In genomic region chr16:75250089-75250808, GRCh38 we compare ENCODE assay signal across 8 cellular contexts. TPM values are rescaled to one million over a fixed set of nuclear protein-coding genes. Genes with fewer than 3 reads are reported as not detected.
DNase-seq lines count a peak whose midpoint lies in the region; ATAC-seq and TF ChIP-seq lines count a peak whose summit lies in the region.

No MANE protein-coding gene starts in this region.

- peak; percentile 41 for DNase-seq in NCI-H226
- DNase-seq in nephron progenitor cell: peak; percentile 30
- no peak for DNase-seq in SIG-M5 (lab: John Stamatoyannopoulos, UW)
- DNase-seq in NCI-H748 treated with DMSO at 0.1 percent for 48 hours (lab: John Stamatoyannopoulos, UW): no peak

- peak overlapping the region in 7 of 11 experiments; percentile 15 to 70 (median 62); a peak in 10 of 22 replicates for H3K9ac ChIP-seq in BLaER1 treated with 17β-estradiol and CSF1 and Interleukin-3, amounts not matched to agents 10 nM and 100 nM

- ATAC-seq in HG03159 (IDR thresholded peaks at IDR 0.05; ENCODE audit: unreplicated experiment) (no peak), GM18502 (IDR thresholded peaks at IDR 0.05; ENCODE audit: poor library complexity, unreplicated experiment) (no peak)

- H3K27ac Mint-ChIP-seq in nephron progenitor cell: no peak overlapping the region

- peaks cover 11 to 100% (median 77%) of the 10 kb centered on the region in 11 experiments; a peak in 21 of 22 replicates for H4K20me1 ChIP-seq in BLaER1 treated with 17β-estradiol and CSF1 and Interleukin-3, amounts not matched to agents 10 nM and 100 nM

- TF ChIP-seq CTCF in nephron progenitor cell (IDR thresholded peaks at IDR 0.05): no peak

- H3K27me3 Mint-ChIP-seq in nephron progenitor cell (ENCODE audit: low read depth, poor library complexity): no peaks in the 10 kb centered on the region

- no peaks in the 10 kb centered on the region for H3K9me3 ChIP-seq in BLaER1 treated with 17β-estradiol and CSF1 and Interleukin-3, amounts not matched to agents 10 nM and 100 nM (replicated peaks in 1 of 11)
- no peaks in the 10 kb centered on the region for H3K9me3 ChIP-seq in esophagus (ENCODE audit: control insufficient read depth in 2 of 2, insufficient read depth in 1 of 2, low read depth in 1 of 2, low read length in 1 of 2)

- peaks cover 18 to 31% (median 25%) of the 10 kb centered on the region in 10 experiments for H3K4me1 ChIP-seq in BLaER1 treated with 17β-estradiol and CSF1 and Interleukin-3, amounts not matched to agents 10 nM and 100 nM
- peaks cover 23 to 59% of the 10 kb centered on the region in 2 donors for H3K4me1 ChIP-seq in esophagus (ENCODE audit: control insufficient read depth in 2 of 2, insufficient read depth in 2 of 2, low read length in 1 of 2)

- H3K4me3 Mint-ChIP-seq in nephron progenitor cell: peak overlapping the region; percentile 85

- H3K27ac ChIP-seq in BLaER1 treated with 17β-estradiol and CSF1 and Interleukin-3, amounts not matched to agents 10 nM and 100 nM: no peak overlapping the region
- H3K27ac ChIP-seq in esophagus (ENCODE audit: low read depth in 2 of 2, low read length in 1 of 2): peak overlapping the region; percentile 87 to 89

- H3K4me2 ChIP-seq in BLaER1 treated with 17β-estradiol and CSF1 and Interleukin-3, amounts not matched to agents 10 nM and 100 nM: peak overlapping the region; percentile 85 to 100 (median 98)

- no peaks in the 10 kb centered on the region for H3K9me3 Mint-ChIP-seq in nephron progenitor cell

- H3K4me3 ChIP-seq in BLaER1 treated with 17β-estradiol and CSF1 and Interleukin-3, amounts not matched to agents 10 nM and 100 nM: peak overlapping the region; percentile 42 to 70 (median 60)
- H3K4me3 ChIP-seq in esophagus (ENCODE audit: low read depth in 1 of 2, low read length in 2 of 2): peak overlapping the region; percentile 88 to 90

- peaks cover 72 to 100% (median 88%) of the 10 kb centered on the region in 11 experiments for H3K27me3 ChIP-seq in BLaER1 treated with 17β-estradiol and CSF1 and Interleukin-3, amounts not matched to agents 10 nM and 100 nM
- no peaks in the 10 kb centered on the region for H3K27me3 ChIP-seq in esophagus (ENCODE audit: control insufficient read depth in 1 of 2, insufficient read depth in 2 of 2, low read length in 2 of 2)

- WGBS in esophagus, 2 donors: 3 to 6% methylated on average over 28 to 29 of the region's 29 CpGs

- no peaks in the 10 kb centered on the region for H3K36me3 Mint-ChIP-seq in nephron progenitor cell (ENCODE audit: low read depth)

- H3K4me1 Mint-ChIP-seq in nephron progenitor cell: peaks cover 89% of the 10 kb centered on the region

- no peaks in the 10 kb centered on the region for H3K36me3 ChIP-seq in BLaER1 treated with 17β-estradiol and CSF1 and Interleukin-3, amounts not matched to agents 10 nM and 100 nM
- peaks cover 0 to 4% of the 10 kb centered on the region in 2 donors for H3K36me3 ChIP-seq in esophagus (ENCODE audit: control insufficient read depth in 2 of 2, insufficient read depth in 2 of 2, low read length in 1 of 2)

RNA-seq across cellular contexts. Expression of gene BCAR1, which starts 1.2 kb away (rescaled TPM):
- 10 to 100 TPM; 20.2 to 25.7 TPM for polyA plus RNA-seq in esophagus

RNA-seq across cellular contexts. Expression of gene CTRB1, which starts 31.5 kb away (rescaled TPM):
- 1 to 10 TPM in 1 of 2 donors, under 1 TPM in 1; 0.34 to 2.0 TPM for polyA plus RNA-seq in esophagus

RNA-seq across cellular contexts. Expression of gene CTRB2, which starts 43.3 kb away (rescaled TPM):
- polyA plus RNA-seq in esophagus: 1 to 10 TPM in 1 of 2 donors, under 1 TPM in 1; 0.35 to 1.7 TPM

Comparison
In these comparisons a context has a peak if more than half of its experiments do, and no peak if none do; other contexts are left out.
1. H3K27ac ChIP-seq: peak in esophagus (2 of 2); none in BLaER1 treated with 17β-estradiol and CSF1 and Interleukin-3, amounts not matched to agents 10 nM and 100 nM (0 of 11).
2. DNase-seq: peak in NCI-H226 (single experiment) and nephron progenitor cell (single experiment); none in SIG-M5 (single experiment) and NCI-H748 treated with DMSO at 0.1 percent for 48 hours (single experiment).